ENCODE assay signal across 8 cellular contexts in the genomic region with DNA sequence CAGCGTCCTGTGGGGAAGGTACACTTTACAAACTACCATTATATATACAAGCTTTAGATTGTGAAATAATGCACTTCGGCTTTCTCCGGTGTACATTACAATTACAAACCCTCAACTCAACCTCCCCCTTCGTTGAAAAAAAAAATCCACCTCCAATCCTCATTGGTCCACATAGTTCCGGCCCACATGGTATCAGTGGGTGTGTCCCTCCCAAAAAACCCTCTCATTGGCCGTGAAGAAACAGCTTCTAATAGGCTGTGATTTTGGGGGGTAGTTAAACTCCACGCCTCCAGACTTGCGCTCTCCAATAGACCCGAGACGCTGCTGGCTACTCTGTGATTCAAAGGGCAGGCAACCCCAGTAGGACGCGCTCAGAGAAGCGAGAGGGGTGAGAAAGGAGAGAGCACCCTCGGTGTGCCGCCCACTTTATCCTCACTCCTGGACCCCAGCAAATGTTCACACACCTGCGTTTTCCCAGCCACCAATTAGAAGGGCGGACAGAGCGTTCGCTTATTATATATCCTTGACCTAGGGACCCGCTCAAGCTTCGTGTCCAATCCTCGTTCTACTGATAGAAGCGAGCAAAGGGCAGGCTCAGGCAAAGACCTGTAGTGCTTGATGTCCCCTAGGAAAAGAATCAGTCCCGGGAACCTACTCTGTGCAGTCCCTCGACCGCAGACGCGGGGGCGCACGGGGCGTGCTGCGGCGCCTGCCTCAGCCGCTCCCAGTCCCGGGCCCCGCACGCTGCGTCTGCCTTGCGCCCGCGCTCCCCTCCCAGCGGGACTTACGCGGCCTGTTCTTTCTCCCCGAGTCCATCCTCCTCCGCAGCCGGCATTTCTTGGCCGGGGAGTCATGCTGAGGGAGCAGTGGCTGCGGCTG. TPM values are rescaled to one million over a fixed set of nuclear protein-coding genes. Genes with fewer than 3 reads are reported as not detected.
DNase-seq lines count a peak whose midpoint lies in the region; ATAC-seq, FAIRE-seq and TF ChIP-seq lines count a peak whose summit lies in the region.

No MANE protein-coding gene starts in this region.

- no peak overlapping the region for H3K4me3 Mint-ChIP-seq in HFFc6
- no peak overlapping the region for H3K4me3 Mint-ChIP-seq in activated naive CD8-positive, alpha-beta T cell treated with anti-CD3 and anti-CD28 coated beads, Interleukin-2, amount 10 ng/mL, durations not matched to agents 7 days and 5 days

- H3K27me3 ChIP-seq in pancreas (no peaks in the 10 kb centered on the region), transverse colon (no peaks in the 10 kb centered on the region)

- H3K4me1 ChIP-seq in pancreas (peaks cover 5 to 7% (median 6%) of the 10 kb centered on the region in 3 donors), transverse colon (peaks cover 10 to 36% (median 22%) of the 10 kb centered on the region in 4 donors)

- in situ Hi-C loops in transverse colon (cut with MboI; ENCODE audit: low pct_ligation_motif_present in 1 of 4, low pct_unique_long_range_greater_than_20kb in 1 of 4, low sequenced_read_pairs in 3 of 4) = no loop called here

- no peaks in the 10 kb centered on the region for H3K36me3 Mint-ChIP-seq in HFFc6 (ENCODE audit: low read depth)
- H3K36me3 Mint-ChIP-seq in activated naive CD8-positive, alpha-beta T cell treated with anti-CD3 and anti-CD28 coated beads, Interleukin-2, amount 10 ng/mL, durations not matched to agents 7 days and 5 days = peaks cover 2% of the 10 kb centered on the region

- TF ChIP-seq CTCF in HFFc6 (IDR thresholded peaks at IDR 0.05) = peak; percentile 18; the same call in 1 of the 2 replicates
- TF ChIP-seq CTCF in pancreas (IDR thresholded peaks at IDR 0.05) = no peak
- TF ChIP-seq CTCF in transverse colon (IDR thresholded peaks at IDR 0.05) = peak in 1 of 5 experiments; percentile 13

- H3K36me3 ChIP-seq in pancreas (no peaks in the 10 kb centered on the region), transverse colon (no peaks in the 10 kb centered on the region)

- FAIRE-seq in pancreas (lab: Jason Lieb, UNC) = peak; percentile 91

- H3K4me3 ChIP-seq in GM08714 (ENCODE audit: low read length) = peak overlapping the region; percentile 83
- peak overlapping the region; percentile 77 to 94 (median 84) for H3K4me3 ChIP-seq in pancreas
- peak overlapping the region; percentile 70 to 91 (median 82) for H3K4me3 ChIP-seq in transverse colon

- TF ChIP-seq EP300 in transverse colon (IDR thresholded peaks at IDR 0.05; ENCODE audit: low read depth) = no peak

- H3K27ac ChIP-seq in pancreas = peak overlapping the region; percentile 63 to 86 (median 79)
- H3K27ac ChIP-seq in transverse colon = peak overlapping the region; percentile 90 to 99 (median 94)

- peak; percentile 91 for ATAC-seq in activated naive CD8-positive, alpha-beta T cell treated with anti-CD3 and anti-CD28 coated beads, Interleukin-2, amount 10 ng/mL, durations not matched to agents 7 days and 5 days (ENCODE audit: low read depth)
- ATAC-seq in Right ventricle myocardium superior (ENCODE audit: poor library complexity) = peak; percentile 74
- peak; percentile 76 to 95 (median 88) for ATAC-seq in pancreas

- no peaks in the 10 kb centered on the region; the same call in 1 of the 2 replicates for H3K9me3 Mint-ChIP-seq in HFFc6
- no peaks in the 10 kb centered on the region for H3K9me3 Mint-ChIP-seq in activated naive CD8-positive, alpha-beta T cell treated with anti-CD3 and anti-CD28 coated beads, Interleukin-2, amount 10 ng/mL, durations not matched to agents 7 days and 5 days

- POLR2A ChIA-PET in activated naive CD8-positive, alpha-beta T cell treated with anti-CD3 and anti-CD28 coated beads, Interleukin-2, amount 10 ng/mL, durations not matched to agents 7 days and 5 days (lab: Charles Lee) = interaction anchor here (0.5 to 2.0 kb wide), 12 partner anchors 11 to 560 kb away, joined by 3 to 19 read pairs (median 3); a partner anchor contains a TSS

- no peaks in the 10 kb centered on the region for H3K9me3 ChIP-seq in pancreas
- no peaks in the 10 kb centered on the region for H3K9me3 ChIP-seq in transverse colon

- no peak overlapping the region for H3K27ac Mint-ChIP-seq in HFFc6
- H3K27ac Mint-ChIP-seq in activated naive CD8-positive, alpha-beta T cell treated with anti-CD3 and anti-CD28 coated beads, Interleukin-2, amount 10 ng/mL, durations not matched to agents 7 days and 5 days = no peak overlapping the region

- H3K27me3 Mint-ChIP-seq in HFFc6 (ENCODE audit: insufficient read depth) = no peaks in the 10 kb centered on the region
- H3K27me3 Mint-ChIP-seq in activated naive CD8-positive, alpha-beta T cell treated with anti-CD3 and anti-CD28 coated beads, Interleukin-2, amount 10 ng/mL, durations not matched to agents 7 days and 5 days = peaks cover 25% of the 10 kb centered on the region

- intact Hi-C loops in Right ventricle myocardium superior (cut with DNase I) (loop anchor here (10.0 kb wide), 1 partner anchor 49 kb away; no protein-coding TSS in a partner anchor), pancreas (cut with DNase I) (no loop called here), transverse colon (cut with DNase I; ENCODE audit: low total_unique reads) (loop anchor here (5.0 kb wide), 1 partner anchor 58 kb away; a partner anchor contains a TSS)

- 0 to 1% methylated on average over 49 of the region's 49 CpGs for WGBS in pancreas, 2 donors
- WGBS in transverse colon (ENCODE audit: low coverage in 1 of 2), 2 donors = 1% methylated on average over 48 of the region's 49 CpGs; no CpG with 5 or more reads in 1 of the 2 donors

- peaks cover 10% of the 10 kb centered on the region for H3K4me1 Mint-ChIP-seq in HFFc6 (ENCODE audit: low read depth)
- H3K4me1 Mint-ChIP-seq in activated naive CD8-positive, alpha-beta T cell treated with anti-CD3 and anti-CD28 coated beads, Interleukin-2, amount 10 ng/mL, durations not matched to agents 7 days and 5 days = peaks cover 10% of the 10 kb centered on the region

- DNase-seq in HFFc6 = peak; percentile 93
- peak; percentile 98 for DNase-seq in NAMALWA (ENCODE audit: low spot score)
- peak; percentile 98 for DNase-seq in SK-N-DZ (ENCODE audit: low spot score)
- DNase-seq in activated naive CD8-positive, alpha-beta T cell treated with anti-CD3 and anti-CD28 coated beads, Interleukin-2, amount 10 ng/mL, durations not matched to agents 7 days and 5 days = peak; percentile 70
- DNase-seq in Right ventricle myocardium superior = peak; percentile 80
- peak; percentile 49 to 83 (median 71) for DNase-seq in pancreas
- peak; percentile 89 for DNase-seq in transverse colon

- TF ChIP-seq POLR2A in transverse colon (IDR thresholded peaks at IDR 0.05) = peak; percentile 97

RNA-seq across cellular contexts. Expression of a gene that starts 1.0 kb away (rescaled TPM):
- 1 to 10 TPM; 3.8 to 4.7 (median 4.3) TPM for total RNA-seq in HFFc6 (2021; fragmentation: NEBNext Ultra II Directional; extraction: Animal tissue kit (Norgen Biotek cat#: 25700))
- 15.8 and 18.7 TPM in 2 replicates for polyA plus RNA-seq in SK-N-DZ (2014; cell fraction: cytosol; rRNA removed)
- 8.6 and 10.5 TPM in 2 replicates for polyA plus RNA-seq in SK-N-DZ (2014; cell fraction: nucleus; rRNA removed)
- total RNA-seq in activated naive CD8-positive, alpha-beta T cell treated with anti-CD3 and anti-CD28 coated beads, Interleukin-2, amount 10 ng/mL, durations not matched to agents 7 days and 5 days = 1 to 10 TPM; 3.2 to 4.8 TPM
- 16.9 TPM for total RNA-seq in Right ventricle myocardium superior
- total RNA-seq in pancreas = 1 to 10 TPM; 1.9 to 3.5 (median 2.5) TPM
- polyA plus RNA-seq in pancreas = 1 to 10 TPM in 1 of 2 donors, under 1 TPM in 1; 0.46 to 1.1 TPM
- total RNA-seq in transverse colon = 10 to 100 TPM in 3 of 4 donors, 1 to 10 TPM in 1; 4.6 to 51.6 (median 36.1) TPM

RNA-seq across cellular contexts. Expression of a gene that starts 57.3 kb away (rescaled TPM):
- total RNA-seq in HFFc6 (2021; fragmentation: NEBNext Ultra II Directional; extraction: Animal tissue kit (Norgen Biotek cat#: 25700)) = 10 to 100 TPM; 15.1 to 41.5 (median 36.8) TPM
- polyA plus RNA-seq in SK-N-DZ (2014; cell fraction: cytosol; rRNA removed) = 25.1 and 27.2 TPM in 2 replicates
- 29.6 and 30.8 TPM in 2 replicates for polyA plus RNA-seq in SK-N-DZ (2014; cell fraction: nucleus; rRNA removed)
- total RNA-seq in activated naive CD8-positive, alpha-beta T cell treated with anti-CD3 and anti-CD28 coated beads, Interleukin-2, amount 10 ng/mL, durations not matched to agents 7 days and 5 days = 10 to 100 TPM; 56.4 to 58.1 TPM
- total RNA-seq in Right ventricle myocardium superior (2.6 TPM), pancreas (1 to 10 TPM in 5 of 6 donors, under 1 TPM in 1; 0.60 to 2.5 (median 1.8) TPM), transverse colon (1 to 10 TPM in 3 of 4 donors, under 1 TPM in 1; 0.37 to 3.3 (median 2.5) TPM)
- polyA plus RNA-seq in pancreas = under 1 TPM; 0.34 to 0.99 TPM

Comparison
In these comparisons a context has a peak if more than half of its experiments do, and no peak if none do; other contexts are left out.
1. Peak in every context shown above with its lines: DNase-seq, ATAC-seq, H3K4me3 ChIP-seq and H3K27ac ChIP-seq.
2. intact Hi-C loops: an anchor here in Right ventricle myocardium superior (10.0 kb wide) and transverse colon (5.0 kb wide); none called in pancreas.